In genomic region chr11:115080923-115081322, GRCh38 we compare ENCODE assay signal across 29 cellular contexts.
"Had no signal": no experiment of that assay in that cellular context is flagged by ENCODE, and none has a peak within 500 bp of the region (broad histone marks: within the 10 kb centered on the region; RNA-seq: fewer than 3 reads in every experiment).

No MANE protein-coding gene starts in this region.

- H3K4me1 ChIP-seq: foreskin keratinocyte had no signal

- H3K36me3 ChIP-seq: brain microvascular endothelial cell, esophagus muscularis mucosa, gastrocnemius medialis, heart right ventricle had no signal

- FAIRE-seq: astrocyte, colon had no signal

- ATAC-seq: activated CD8-positive, alpha-beta T cell treated with anti-CD3 and anti-CD28 coated beads for 36 hours; activated T-cell treated with anti-CD3 and anti-CD28 coated beads, Interleukin-2, amount 50 U/mL, for 4 hours; activated T-helper 17 cell treated with anti-CD3 and anti-CD28 coated beads, Interleukin-2, amount 50 U/mL, for 72 hours; effector memory CD8-positive, alpha-beta T cell; foreskin keratinocyte; gastrocnemius medialis; heart right ventricle; WTC11 had no signal

- DNase-seq: activated CD4-positive, alpha-beta T cell treated with anti-CD3 and anti-CD28 coated beads for 48 hours; activated CD4-positive, alpha-beta T cell treated with anti-CD3 and anti-CD28 coated beads, Interleukin-2, amount 50 U/mL, for 1 hour; activated CD4-positive, alpha-beta T cell treated with anti-CD3 and anti-CD28 coated beads, Interleukin-2, amount 50 U/mL, for 48 hours; activated CD8-positive, alpha-beta memory T cell treated with anti-CD3 and anti-CD28 coated beads for 24 hours; activated CD8-positive, alpha-beta T cell treated with anti-CD3 and anti-CD28 coated beads for 36 hours; activated effector memory CD4-positive, alpha-beta T cell treated with Interleukin-2 at 50 U/mL for 16 hours; activated gamma-delta T cell treated with Interleukin-2 at 50 U/mL for 16 hours; activated naive CD4-positive, alpha-beta T cell treated with anti-CD3 and anti-CD28 coated beads, Interleukin-2, amount 50 U/mL, for 16 hours; activated naive CD4-positive, alpha-beta T cell treated with Interleukin-2 at 50 U/mL for 16 hours; activated T-cell treated with anti-CD3 and anti-CD28 coated beads, Interleukin-2, amount 50 U/mL, for 4 hours; amniotic stem cell; anterior cingulate cortex; brain microvascular endothelial cell; caudate nucleus; cortex of kidney; dermis blood vessel endothelial cell; effector CD4-positive, alpha-beta T cell; effector memory CD8-positive, alpha-beta T cell; erythroblast; foreskin keratinocyte; gastrocnemius medialis; heart right ventricle; T-helper 2 cell had no signal

- H3K9me3 ChIP-seq: esophagus muscularis mucosa, gastrocnemius medialis, heart right ventricle had no signal

- H3K27ac ChIP-seq: brain microvascular endothelial cell, esophagus muscularis mucosa, foreskin keratinocyte, heart right ventricle, hepatocyte had no signal

- H3K27me3 ChIP-seq: brain microvascular endothelial cell, foreskin keratinocyte, gastrocnemius medialis had no signal

- H3K4me2 ChIP-seq: hepatocyte had no signal

- H3K4me3 ChIP-seq: esophagus muscularis mucosa, gastrocnemius medialis, heart right ventricle, hepatocyte had no signal
